Comparison of ENCODE assay signal across 1 cellular context in genomic region chr1:110210604-110211502, GRCh38.
A peak's percentile ranks its signal among the peaks of the same experiment; 100 is the strongest.
TF ChIP-seq lines count a peak whose summit lies in the region.

No MANE protein-coding gene starts in this region.

TF ChIP-seq in H1, 55 proteins besides CTCF, POLR2A, EP300 and RAD21:
- peak; percentile 8; the same call in 1 of the 2 replicates for TF ChIP-seq PHF8 (conservative IDR thresholded peaks at IDR 0.05; ENCODE audit: low read depth, low read length)
- TF ChIP-seq, protein P1, sequence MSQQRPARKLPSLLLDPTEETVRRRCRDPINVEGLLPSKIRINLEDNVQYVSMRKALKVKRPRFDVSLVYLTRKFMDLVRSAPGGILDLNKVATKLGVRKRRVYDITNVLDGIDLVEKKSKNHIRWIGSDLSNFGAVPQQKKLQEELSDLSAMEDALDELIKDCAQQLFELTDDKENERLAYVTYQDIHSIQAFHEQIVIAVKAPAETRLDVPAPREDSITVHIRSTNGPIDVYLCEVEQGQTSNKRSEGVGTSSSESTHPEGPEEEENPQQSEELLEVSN (IDR thresholded peaks at IDR 0.05): peak; percentile 88
- TF ChIP-seq EZH2 (IDR thresholded peaks at IDR 0.05; ENCODE audit: low read depth, low read length, severe bottlenecking): peak; percentile 67
- no peak for TF ChIP-seq SIRT6 (IDR thresholded peaks at IDR 0.05; ENCODE audit: low read length)
- no peak for TF ChIP-seq CHD1 (IDR thresholded peaks at IDR 0.05; ENCODE audit: low read depth, low read length)
- no peak for TF ChIP-seq HDAC6 (IDR thresholded peaks at IDR 0.05; ENCODE audit: low read depth, low read length)
- TF ChIP-seq KDM4A (IDR thresholded peaks at IDR 0.05; ENCODE audit: low read depth, low read length, severe bottlenecking): peak; percentile 28
- peak; percentile 43 for TF ChIP-seq RNF2 (IDR thresholded peaks at IDR 0.05; ENCODE audit: borderline replicate concordance, low read depth, low read length, missing control alignments, poor library complexity, severe bottlenecking)
- TF ChIP-seq, protein P2, sequence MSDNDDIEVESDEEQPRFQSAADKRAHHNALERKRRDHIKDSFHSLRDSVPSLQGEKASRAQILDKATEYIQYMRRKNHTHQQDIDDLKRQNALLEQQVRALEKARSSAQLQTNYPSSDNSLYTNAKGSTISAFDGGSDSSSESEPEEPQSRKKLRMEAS (IDR thresholded peaks at IDR 0.05): peak; percentile 74; the same call in 1 of the 2 replicates
- TF ChIP-seq TAF1 (IDR thresholded peaks at IDR 0.05; ENCODE audit: low read depth, low read length): peak; percentile 3; the same call in 1 of the 2 replicates
